ENCODE assay signal across 20 cellular contexts in the genomic region with DNA sequence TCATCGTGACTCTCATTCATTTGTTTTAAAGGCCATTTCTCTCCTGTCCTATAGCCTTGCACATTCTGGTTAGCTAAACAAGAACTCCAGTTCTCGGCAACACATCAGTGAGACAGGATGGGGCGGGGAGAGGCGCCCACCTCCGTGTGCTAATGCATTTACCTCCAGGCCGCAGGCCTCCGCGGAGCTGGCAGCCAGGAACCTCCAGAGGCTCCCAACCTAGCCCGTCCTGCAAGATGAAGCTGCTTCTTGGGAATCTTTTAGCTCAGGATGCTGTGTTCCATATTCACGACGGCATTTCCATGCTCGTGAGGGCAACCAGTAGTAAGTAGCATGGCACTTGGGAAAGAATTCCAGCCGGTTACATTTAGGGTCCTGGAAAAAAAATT. TPM values are rescaled to one million over a fixed set of nuclear protein-coding genes. Genes with fewer than 3 reads are reported as not detected.
"Had no signal": no experiment of that assay in that cellular context is flagged by ENCODE, and none has a peak within 500 bp of the region (broad histone marks: within the 10 kb centered on the region; RNA-seq: fewer than 3 reads in every experiment).

No MANE protein-coding gene starts in this region.

- H3K4me1 Mint-ChIP-seq: activated B cell treated with CpG ODN at 0.5 μM for 24 hours; activated naive CD8-positive, alpha-beta T cell treated with anti-CD3 and anti-CD28 coated beads for 36 hours had no signal

- H3K27ac ChIP-seq: body of pancreas, epithelial cell of prostate, left lung, tibial nerve, uterus had no signal

- H3K4me1 ChIP-seq: uterus had no signal

- H3K36me3 ChIP-seq: neutrophil, uterus had no signal

- H3K27me3 ChIP-seq: body of pancreas, left lung, neutrophil, tibial nerve, uterus had no signal

- H3K36me3 Mint-ChIP-seq: activated CD4-positive, alpha-beta memory T cell treated with anti-CD3 and anti-CD28 coated beads for 36 hours; activated naive CD8-positive, alpha-beta T cell treated with anti-CD3 and anti-CD28 coated beads for 36 hours had no signal

- H3K27ac Mint-ChIP-seq: activated B cell treated with CpG ODN at 0.5 μM for 24 hours; activated CD4-positive, alpha-beta memory T cell treated with anti-CD3 and anti-CD28 coated beads for 36 hours; activated naive CD8-positive, alpha-beta T cell treated with anti-CD3 and anti-CD28 coated beads for 36 hours; activated T-helper 17 cell treated with anti-CD3 and anti-CD28 coated beads, Interleukin-2, amount 50 U/mL, for 72 hours; T-cell had no signal

- H3K27me3 Mint-ChIP-seq: activated CD4-positive, alpha-beta memory T cell treated with anti-CD3 and anti-CD28 coated beads for 36 hours; activated naive CD8-positive, alpha-beta T cell treated with anti-CD3 and anti-CD28 coated beads for 36 hours; activated T-helper 17 cell treated with anti-CD3 and anti-CD28 coated beads, Interleukin-2, amount 50 U/mL, for 72 hours had no signal

- H3K9me3 ChIP-seq: neutrophil, uterus had no signal

- H3K4me3 ChIP-seq: body of pancreas, left lung, tibial nerve, uterus had no signal

- H3K4me3 Mint-ChIP-seq: activated B cell treated with CpG ODN at 0.5 μM for 24 hours; activated CD4-positive, alpha-beta memory T cell treated with anti-CD3 and anti-CD28 coated beads for 36 hours; activated naive CD8-positive, alpha-beta T cell treated with anti-CD3 and anti-CD28 coated beads for 36 hours; activated T-helper 17 cell treated with anti-CD3 and anti-CD28 coated beads, Interleukin-2, amount 50 U/mL, for 72 hours; T-cell had no signal

- DNase-seq: activated B cell treated with CpG ODN at 0.5 μM for 24 hours; activated CD4-positive, alpha-beta memory T cell treated with anti-CD3 and anti-CD28 coated beads for 36 hours; activated CD4-positive, alpha-beta T cell treated with anti-CD3 and anti-CD28 coated beads for 4 hours; activated naive CD4-positive, alpha-beta T cell; activated naive CD8-positive, alpha-beta T cell treated with anti-CD3 and anti-CD28 coated beads for 36 hours; activated T-cell treated with anti-CD3 and anti-CD28 coated beads, Interleukin-2, amount 50 U/mL, for 1 hour; amygdala; caudate nucleus; foreskin fibroblast; retina; stimulated activated CD4-positive, alpha-beta T cell treated with anti-CD3 and anti-CD28 coated beads, Interleukin-2, amount 100 ng/mL, for 24 hours; stimulated activated naive CD4-positive, alpha-beta T cell treated with Interleukin-2 at 50 U/mL for 16 hours; T-cell; uterus had no signal

- ATAC-seq: activated T-helper 17 cell treated with anti-CD3 and anti-CD28 coated beads, Interleukin-2, amount 50 U/mL, for 72 hours; body of pancreas; T-cell had no signal

RNA-seq across cellular contexts. Expression of gene RGMA, which starts 47.9 kb away (rescaled TPM):
- total RNA-seq: activated B cell treated with CpG ODN at 0.5 μM for 24 hours had no signal
